Comparison of ENCODE assay signal across 40 cellular contexts in the genomic region with DNA sequence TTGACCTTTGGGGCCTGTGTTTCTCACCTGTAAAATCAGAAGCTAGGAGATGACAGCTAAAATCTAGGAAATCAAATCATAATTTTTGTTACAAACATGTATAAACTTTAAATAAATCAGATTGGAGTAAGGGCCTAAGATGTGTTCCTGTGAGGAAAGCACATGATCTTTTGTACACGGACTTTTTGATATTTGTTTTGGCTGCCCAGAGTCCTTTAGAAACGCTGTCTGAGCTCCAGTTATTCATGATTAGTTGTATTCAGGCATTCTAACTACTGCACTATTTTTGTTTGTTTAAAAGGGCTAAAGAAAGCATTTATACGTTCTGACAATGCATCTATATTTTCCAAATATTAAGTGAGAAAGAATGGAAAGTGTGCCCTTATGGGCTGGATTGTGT.
"Had no signal": no experiment of that assay in that cellular context is flagged by ENCODE, and none has a peak within 500 bp of the region (broad histone marks: within the 10 kb centered on the region; RNA-seq: fewer than 3 reads in every experiment).

No MANE protein-coding gene starts in this region.

- H3K27me3 Mint-ChIP-seq: activated naive CD4-positive, alpha-beta T cell treated with anti-CD3 and anti-CD28 coated beads, Interleukin-2, amount 10 ng/mL, durations not matched to agents 7 days and 5 days; activated naive CD4-positive, alpha-beta T cell treated with anti-CD3 and anti-CD28 coated beads, Interleukin-2, amount 50 U/mL, for 24 hours; activated naive CD8-positive, alpha-beta T cell; activated naive CD8-positive, alpha-beta T cell treated with anti-CD3 and anti-CD28 coated beads for 36 hours; activated naive CD8-positive, alpha-beta T cell treated with anti-CD3 and anti-CD28 coated beads, Interleukin-2, amount 10 ng/mL, durations not matched to agents 7 days and 5 days; activated naive CD8-positive, alpha-beta T cell treated with anti-CD3 and anti-CD28 coated beads, Interleukin-2, amount 50 U/mL, for 24 hours; activated T-cell treated with anti-CD3 and anti-CD28 coated beads, Interleukin-2, amount 50 U/mL, for 24 hours; activated T-helper 17 cell treated with anti-CD3 and anti-CD28 coated beads, Interleukin-2, amount 50 U/mL, for 72 hours; brain; central memory CD8-positive, alpha-beta T cell had no signal

- H3K27ac Mint-ChIP-seq: activated naive CD4-positive, alpha-beta T cell treated with anti-CD3 and anti-CD28 coated beads for 36 hours; activated naive CD4-positive, alpha-beta T cell treated with anti-CD3 and anti-CD28 coated beads, Interleukin-2, amount 10 ng/mL, durations not matched to agents 7 days and 5 days; activated naive CD4-positive, alpha-beta T cell treated with anti-CD3 and anti-CD28 coated beads, Interleukin-2, amount 50 U/mL, for 24 hours; activated naive CD4-positive, alpha-beta T cell treated with anti-CD3 and anti-CD28 coated beads, Interleukin-2, amount 50 U/mL, for 72 hours; activated naive CD8-positive, alpha-beta T cell; activated naive CD8-positive, alpha-beta T cell treated with anti-CD3 and anti-CD28 coated beads for 36 hours; activated naive CD8-positive, alpha-beta T cell treated with anti-CD3 and anti-CD28 coated beads, Interleukin-2, amount 10 ng/mL, durations not matched to agents 7 days and 5 days; activated naive CD8-positive, alpha-beta T cell treated with anti-CD3 and anti-CD28 coated beads, Interleukin-2, amount 50 U/mL, for 24 hours; activated T-cell treated with anti-CD3 and anti-CD28 coated beads, Interleukin-2, amount 50 U/mL, for 24 hours; activated T-cell treated with anti-CD3 and anti-CD28 coated beads, Interleukin-2, amount 50 U/mL, for 72 hours; activated T-helper 1 cell treated with anti-CD3 and anti-CD28 coated beads, Interleukin-12 subunit alpha, Interleukin-12 subunit beta, Interleukin-2, Interleukin-4 antibody, amounts not matched to agents 30 ng/mL and 10 ng/mL and 1 ng/mL, durations not matched to agents 14 hours and 24 hours and 36 hours; activated T-helper 17 cell treated with anti-CD3 and anti-CD28 coated beads, Interleukin-2, amount 50 U/mL, for 72 hours; activated T-helper 2 cell treated with anti-CD3 and anti-CD28 coated beads, Interferon-gamma antibody, Interleukin-2, Interleukin-4, amounts not matched to agents 10 μg/mL and 5 μg/mL and 100 μg/mL, durations not matched to agents 14 hours and 24 hours and 36 hours; brain had no signal

- H3K4me1 Mint-ChIP-seq: activated naive CD4-positive, alpha-beta T cell treated with anti-CD3 and anti-CD28 coated beads, Interleukin-2, amount 10 ng/mL, durations not matched to agents 7 days and 5 days; activated naive CD4-positive, alpha-beta T cell treated with anti-CD3 and anti-CD28 coated beads, Interleukin-2, amount 50 U/mL, for 24 hours; activated naive CD8-positive, alpha-beta T cell treated with anti-CD3 and anti-CD28 coated beads for 36 hours; activated naive CD8-positive, alpha-beta T cell treated with anti-CD3 and anti-CD28 coated beads, Interleukin-2, amount 10 ng/mL, durations not matched to agents 7 days and 5 days; activated naive CD8-positive, alpha-beta T cell treated with anti-CD3 and anti-CD28 coated beads, Interleukin-2, amount 50 U/mL, for 24 hours; activated T-helper 17 cell treated with anti-CD3 and anti-CD28 coated beads, Interleukin-2, amount 50 U/mL, for 72 hours; brain; central memory CD8-positive, alpha-beta T cell had no signal

- DNase-seq: activated effector memory CD4-positive, alpha-beta T cell treated with anti-CD3 and anti-CD28 coated beads, Interleukin-2, amount 50 U/mL, for 16 hours; activated effector memory CD4-positive, alpha-beta T cell treated with Interleukin-2 at 50 U/mL for 16 hours; activated gamma-delta T cell; activated gamma-delta T cell treated with Interleukin-2 at 50 U/mL for 16 hours; activated naive CD4-positive, alpha-beta T cell; activated naive CD4-positive, alpha-beta T cell treated with anti-CD3 and anti-CD28 coated beads for 36 hours; activated naive CD4-positive, alpha-beta T cell treated with anti-CD3 and anti-CD28 coated beads, Interleukin-2, amount 10 ng/mL, durations not matched to agents 7 days and 5 days; activated naive CD4-positive, alpha-beta T cell treated with anti-CD3 and anti-CD28 coated beads, Interleukin-2, amount 50 U/mL, for 16 hours; activated naive CD4-positive, alpha-beta T cell treated with Interleukin-2 at 50 U/mL for 16 hours; activated naive CD8-positive, alpha-beta T cell treated with anti-CD3 and anti-CD28 coated beads for 36 hours; activated naive CD8-positive, alpha-beta T cell treated with anti-CD3 and anti-CD28 coated beads, Interleukin-2, amount 10 ng/mL, durations not matched to agents 7 days and 5 days; activated naive CD8-positive, alpha-beta T cell treated with anti-CD3 and anti-CD28 coated beads, Interleukin-2, amount 50 U/mL, for 24 hours; activated T-cell treated with anti-CD3 and anti-CD28 coated beads, Interleukin-2, amount 50 U/mL, for 1 hour; activated T-cell treated with anti-CD3 and anti-CD28 coated beads, Interleukin-2, amount 50 U/mL, for 24 hours; activated T-cell treated with anti-CD3 and anti-CD28 coated beads, Interleukin-2, amount 50 U/mL, for 4 hours; activated T-cell treated with anti-CD3 and anti-CD28 coated beads, Interleukin-2, amount 50 U/mL, for 48 hours; activated T-cell treated with anti-CD3 and anti-CD28 coated beads, Interleukin-2, amount 50 U/mL, for 72 hours; adrenal gland; amniotic stem cell; amygdala; anterior cingulate cortex; aorta; body of pancreas; brain microvascular endothelial cell; caudate nucleus; central memory CD4-positive, alpha-beta T cell; cerebellar nuclear complex had no signal

- H3K36me3 Mint-ChIP-seq: activated naive CD4-positive, alpha-beta T cell treated with anti-CD3 and anti-CD28 coated beads, Interleukin-2, amount 10 ng/mL, durations not matched to agents 7 days and 5 days; activated naive CD4-positive, alpha-beta T cell treated with anti-CD3 and anti-CD28 coated beads, Interleukin-2, amount 50 U/mL, for 24 hours; activated naive CD4-positive, alpha-beta T cell treated with anti-CD3 and anti-CD28 coated beads, Interleukin-2, amount 50 U/mL, for 72 hours; activated naive CD8-positive, alpha-beta T cell; activated naive CD8-positive, alpha-beta T cell treated with anti-CD3 and anti-CD28 coated beads for 36 hours; activated naive CD8-positive, alpha-beta T cell treated with anti-CD3 and anti-CD28 coated beads, Interleukin-2, amount 10 ng/mL, durations not matched to agents 7 days and 5 days; brain had no signal

- H3K27me3 ChIP-seq: adrenal gland, ascending aorta, body of pancreas, brain microvascular endothelial cell, breast epithelium, cardiac muscle cell had no signal

- H3K36me3 ChIP-seq: adrenal gland, ascending aorta, brain microvascular endothelial cell, breast epithelium, cardiac muscle cell had no signal

- H3K4me1 ChIP-seq: adrenal gland, ascending aorta, breast epithelium had no signal

- H3K9me3 ChIP-seq: adrenal gland, ascending aorta, body of pancreas, breast epithelium had no signal

- FAIRE-seq: astrocyte, bronchial epithelial cell had no signal

- H3K4me3 Mint-ChIP-seq: activated naive CD4-positive, alpha-beta T cell treated with anti-CD3 and anti-CD28 coated beads for 36 hours; activated naive CD4-positive, alpha-beta T cell treated with anti-CD3 and anti-CD28 coated beads, Interleukin-2, amount 10 ng/mL, durations not matched to agents 7 days and 5 days; activated naive CD4-positive, alpha-beta T cell treated with anti-CD3 and anti-CD28 coated beads, Interleukin-2, amount 50 U/mL, for 24 hours; activated naive CD8-positive, alpha-beta T cell; activated naive CD8-positive, alpha-beta T cell treated with anti-CD3 and anti-CD28 coated beads for 36 hours; activated naive CD8-positive, alpha-beta T cell treated with anti-CD3 and anti-CD28 coated beads, Interleukin-2, amount 10 ng/mL, durations not matched to agents 7 days and 5 days; activated naive CD8-positive, alpha-beta T cell treated with anti-CD3 and anti-CD28 coated beads, Interleukin-2, amount 50 U/mL, for 24 hours; activated T-cell treated with anti-CD3 and anti-CD28 coated beads, Interleukin-2, amount 50 U/mL, for 24 hours; activated T-cell treated with anti-CD3 and anti-CD28 coated beads, Interleukin-2, amount 50 U/mL, for 4 hours; activated T-cell treated with anti-CD3 and anti-CD28 coated beads, Interleukin-2, amount 50 U/mL, for 72 hours; activated T-helper 1 cell treated with anti-CD3 and anti-CD28 coated beads, Interleukin-12 subunit alpha, Interleukin-12 subunit beta, Interleukin-2, Interleukin-4 antibody, amounts not matched to agents 30 ng/mL and 10 ng/mL and 1 ng/mL, durations not matched to agents 14 hours and 24 hours and 36 hours; activated T-helper 17 cell treated with anti-CD3 and anti-CD28 coated beads, Interleukin-2, amount 50 U/mL, for 72 hours; brain; central memory CD8-positive, alpha-beta T cell had no signal

- ATAC-seq: activated naive CD4-positive, alpha-beta T cell treated with anti-CD3 and anti-CD28 coated beads, Interleukin-2, amount 50 U/mL, for 72 hours; activated naive CD8-positive, alpha-beta T cell treated with anti-CD3 and anti-CD28 coated beads, Interleukin-2, amount 50 U/mL, for 24 hours; activated T-cell treated with anti-CD3 and anti-CD28 coated beads, Interleukin-2, amount 50 U/mL, for 4 hours; activated T-cell treated with anti-CD3 and anti-CD28 coated beads, Interleukin-2, amount 50 U/mL, for 72 hours; activated T-helper 17 cell treated with anti-CD3 and anti-CD28 coated beads, Interleukin-2, amount 50 U/mL, for 72 hours; body of pancreas had no signal

- H3K27ac ChIP-seq: adrenal gland, ascending aorta, body of pancreas, brain microvascular endothelial cell, breast epithelium, cardiac muscle cell had no signal

- H3K4me3 ChIP-seq: adrenal gland, ascending aorta, body of pancreas, breast epithelium, cardiac muscle cell had no signal
